In the genomic region with DNA sequence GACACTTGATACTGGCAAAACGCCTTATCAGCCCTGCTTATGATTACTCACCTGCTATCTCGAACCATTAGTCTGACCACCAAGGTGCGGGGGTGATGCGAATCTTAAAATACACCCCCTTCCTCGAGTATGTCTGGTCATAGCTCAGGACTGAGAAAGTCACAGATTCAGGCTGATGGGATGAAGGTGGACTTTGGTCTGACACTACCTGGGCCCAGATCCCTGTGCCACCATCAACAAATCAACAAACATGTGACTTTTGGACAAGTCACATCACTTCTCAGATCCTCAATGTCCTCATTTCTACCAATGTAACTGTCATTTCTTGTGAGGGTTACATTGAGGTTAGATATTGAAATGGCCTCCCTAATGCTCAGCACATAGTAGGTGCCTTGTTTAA, we compare ENCODE assay signal across 18 cellular contexts. TPM values are rescaled to one million over a fixed set of nuclear protein-coding genes. Genes with fewer than 3 reads are reported as not detected.
DNase-seq lines count a peak whose midpoint lies in the region; ATAC-seq, FAIRE-seq and TF ChIP-seq lines count a peak whose summit lies in the region.
"Had no signal": no experiment of that assay in that cellular context is flagged by ENCODE, and none has a peak within 500 bp of the region (broad histone marks: within the 10 kb centered on the region; RNA-seq: fewer than 3 reads in every experiment).

No MANE protein-coding gene starts in this region.

- DNase-seq in activated T-cell treated with anti-CD3 and anti-CD28 coated beads, Interleukin-2, amount 50 U/mL, for 24 hours: no peak
- no peak for DNase-seq in activated T-cell treated with anti-CD3 and anti-CD28 coated beads for 4 hours
- no peak for DNase-seq in CD8-positive, alpha-beta memory T cell
- DNase-seq in GM12878 (ENCODE audit: low read depth, low spot score): no peak
- no peak for DNase-seq in natural killer cell treated with Interleukin-12 subunit alpha and Interleukin-12 subunit beta and Interleukin-15 and Interleukin-18, amount 100 ng/mL, for 72 hours (ENCODE audit: low spot score)
- no peak for DNase-seq in brain microvascular endothelial cell
- DNase-seq: C1 segment of cervical spinal cord, DMS53, GM23248, HCEC 1CT, KBM-7, NCI-H1436, NCI-H2081, NCI-H748 treated with DMSO at 0.1 percent for 48 hours, OCI-M1, RPMI8226 had no signal

- POLR2A ChIA-PET in CD8-positive, alpha-beta memory T cell (lab: Charles Lee): no interaction called here
- POLR2A ChIA-PET in GM12878 (lab: Charles Lee): no interaction called here

- H3K9ac ChIP-seq in GM12878 (ENCODE audit: control insufficient read depth, insufficient read depth, low read length): no peak overlapping the region
- H3K9ac ChIP-seq: GM23248 had no signal

- H3K27ac Mint-ChIP-seq in activated T-cell treated with anti-CD3 and anti-CD28 coated beads, Interleukin-2, amount 50 U/mL, for 24 hours: peak overlapping the region; percentile 53
- peak overlapping the region in 5 of 8 donors; percentile 11 to 97 (median 66) for H3K27ac Mint-ChIP-seq in CD8-positive, alpha-beta memory T cell
- H3K27ac Mint-ChIP-seq in natural killer cell treated with Interleukin-12 subunit alpha and Interleukin-12 subunit beta and Interleukin-15 and Interleukin-18, amount 100 ng/mL, for 72 hours: peak overlapping the region; percentile 33 to 95

- no peak for TF ChIP-seq RAD21 in GM12878 (IDR thresholded peaks at IDR 0.05; ENCODE audit: insufficient read depth, low read depth, low read length)

- H3K4me2 ChIP-seq in GM12878 (ENCODE audit: control insufficient read depth, insufficient read depth): no peak overlapping the region
- H3K4me2 ChIP-seq: A549 had no signal

- RAD21 ChIA-PET in GM12878 (lab: Charles Lee; ENCODE audit: unreplicated experiment): interaction anchor here (1.0 kb wide), 1 partner anchor 31 kb away, joined by 3 read pairs; no protein-coding TSS in a partner anchor

- no peaks in the 10 kb centered on the region for H4K20me1 ChIP-seq in GM12878 (ENCODE audit: control insufficient read depth, insufficient read depth)

- intact Hi-C loops in GM12878 (cut with micrococcal nuclease; ENCODE audit: unreplicated experiment): no loop called here

- H3K79me2 ChIP-seq in GM12878 (ENCODE audit: control insufficient read depth, insufficient read depth, low read length): no peaks in the 10 kb centered on the region

- in situ Hi-C loops in GM12878 (cut with MboI) (no loop called here), brain microvascular endothelial cell (cut with HindIII; ENCODE audit: low pct_ligation_motif_present, low sequenced_read_pairs) (no loop called here)

- peaks cover 23% of the 10 kb centered on the region for H3K4me1 ChIP-seq in CD8-positive, alpha-beta memory T cell (ENCODE audit: insufficient read depth, low read length)
- no peaks in the 10 kb centered on the region; the same call in 1 of the 2 replicates for H3K4me1 ChIP-seq in GM12878 (ENCODE audit: control insufficient read depth, insufficient read depth, low read length)
- H3K4me1 ChIP-seq: A549 had no signal

- no peak for ATAC-seq in GM12878
- ATAC-seq in natural killer cell treated with Interleukin-12 subunit alpha and Interleukin-12 subunit beta and Interleukin-15 and Interleukin-18, amount 100 ng/mL, for 72 hours: no peak
- ATAC-seq in HG02981 (IDR thresholded peaks at IDR 0.05; ENCODE audit: unreplicated experiment): no peak

- no peaks in the 10 kb centered on the region for H3K9me3 ChIP-seq in CD8-positive, alpha-beta memory T cell (ENCODE audit: low read length)
- H3K9me3 ChIP-seq in GM12878 (replicated peaks; ENCODE audit: control insufficient read depth, insufficient read depth, low read length): no peaks in the 10 kb centered on the region; the same call in 2 of the 3 replicates
- H3K9me3 ChIP-seq: A549 had no signal

- WGBS in GM12878 (ENCODE audit: insufficient coverage, insufficient replicate concordance, low lambda C conversion rate, missing lambda C conversion rate): 62% methylated on average over 5 of the region's 5 CpGs

- SMC1A ChIA-PET in GM12878 (lab: Charles Lee; ENCODE audit: uncharacterized antibody, unreplicated experiment): interaction anchor here (1.0 to 2.0 kb wide), 7 partner anchors 9 to 91 kb away, joined by 3 to 6 read pairs (median 4); partner anchors contain the start of gene MSN

- FAIRE-seq in GM12878 (lab: Jason Lieb, UNC): peak; percentile 47

- BruUV-seq in GM12878 (replicated peaks; lab: Mats Ljungman, UMichigan): no TSS peak

- H3K27me3 Mint-ChIP-seq in activated T-cell treated with anti-CD3 and anti-CD28 coated beads, Interleukin-2, amount 50 U/mL, for 24 hours: peaks cover 17% of the 10 kb centered on the region
- no peaks in the 10 kb centered on the region for H3K27me3 Mint-ChIP-seq in CD8-positive, alpha-beta memory T cell
- H3K27me3 Mint-ChIP-seq in natural killer cell treated with Interleukin-12 subunit alpha and Interleukin-12 subunit beta and Interleukin-15 and Interleukin-18, amount 100 ng/mL, for 72 hours: no peaks in the 10 kb centered on the region

- TF ChIP-seq CTCF in GM12878 (IDR thresholded peaks at IDR 0.05 in 2 of 3, conservative IDR thresholded peaks at IDR 0.05 in 1 of 3; ENCODE audit: control insufficient read depth in 2 of 3, extremely low read depth in 1 of 3, insufficient read depth in 1 of 3, low read depth in 3 of 3, low read length in 3 of 3): no peak
- no peak for TF ChIP-seq CTCF in brain microvascular endothelial cell (IDR thresholded peaks at IDR 0.05; ENCODE audit: low read depth, low read length, missing control alignments)

- TF ChIP-seq EP300 in GM12878 (IDR thresholded peaks at IDR 0.05; ENCODE audit: borderline replicate concordance in 1 of 2, control insufficient read depth in 1 of 2, low read depth in 2 of 2, low read length in 2 of 2): no peak

- H3K27ac ChIP-seq in CD8-positive, alpha-beta memory T cell (ENCODE audit: low read depth, low read length): no peak overlapping the region
- H3K27ac ChIP-seq in GM12878 (ENCODE audit: control insufficient read depth, insufficient read depth) (peak overlapping the region; percentile 12; the same call in 1 of the 2 replicates), brain microvascular endothelial cell (no peak overlapping the region)
- H3K27ac ChIP-seq: A549, GM23248 had no signal

- H3K9me3 Mint-ChIP-seq in activated T-cell treated with anti-CD3 and anti-CD28 coated beads, Interleukin-2, amount 50 U/mL, for 24 hours: peaks cover 7% of the 10 kb centered on the region
- peaks cover 0 to 2% (median 0%) of the 10 kb centered on the region in 5 donors for H3K9me3 Mint-ChIP-seq in CD8-positive, alpha-beta memory T cell
- no peaks in the 10 kb centered on the region for H3K9me3 Mint-ChIP-seq in natural killer cell treated with Interleukin-12 subunit alpha and Interleukin-12 subunit beta and Interleukin-15 and Interleukin-18, amount 100 ng/mL, for 72 hours

- no peaks in the 10 kb centered on the region for H3K27me3 ChIP-seq in CD8-positive, alpha-beta memory T cell (ENCODE audit: insufficient read depth, low read length, poor library complexity, severe bottlenecking)
- H3K27me3 ChIP-seq in GM12878 (replicated peaks in 1 of 2; ENCODE audit: control insufficient read depth in 2 of 2, insufficient read depth in 2 of 2, low read length in 1 of 2): no peaks in the 10 kb centered on the region
- no peaks in the 10 kb centered on the region for H3K27me3 ChIP-seq in brain microvascular endothelial cell (replicated peaks)

- no peak overlapping the region for H3K4me3 ChIP-seq in CD8-positive, alpha-beta memory T cell (ENCODE audit: low read length)
- H3K4me3 ChIP-seq in GM12878 (no peak overlapping the region), brain microvascular endothelial cell (ENCODE audit: low read depth, low read length) (no peak overlapping the region)
- H3K4me3 ChIP-seq: A549, GM23248 had no signal

- H3K36me3 ChIP-seq in CD8-positive, alpha-beta memory T cell (ENCODE audit: insufficient read depth, low read length): no peaks in the 10 kb centered on the region
- H3K36me3 ChIP-seq in GM12878 (ENCODE audit: control insufficient read depth in 2 of 2, insufficient read depth in 2 of 2, low read length in 1 of 2) (no peaks in the 10 kb centered on the region), brain microvascular endothelial cell (replicated peaks) (no peaks in the 10 kb centered on the region)

- TF ChIP-seq POLR2A in GM12878 (IDR thresholded peaks at IDR 0.05; ENCODE audit: low read depth, low read length): no peak

- H3K36me3 Mint-ChIP-seq in activated T-cell treated with anti-CD3 and anti-CD28 coated beads, Interleukin-2, amount 50 U/mL, for 24 hours (ENCODE audit: low read depth): peaks cover 1% of the 10 kb centered on the region
- peaks cover 0 to 4% (median 0%) of the 10 kb centered on the region in 3 donors for H3K36me3 Mint-ChIP-seq in CD8-positive, alpha-beta memory T cell
- peaks cover 6% of the 10 kb centered on the region for H3K36me3 Mint-ChIP-seq in natural killer cell treated with Interleukin-12 subunit alpha and Interleukin-12 subunit beta and Interleukin-15 and Interleukin-18, amount 100 ng/mL, for 72 hours

- H2AFZ ChIP-seq in GM12878 (ENCODE audit: control insufficient read depth, low read depth, low read length): no peak overlapping the region
- H2AFZ ChIP-seq: GM23248 had no signal

- H3K4me3 Mint-ChIP-seq in activated T-cell treated with anti-CD3 and anti-CD28 coated beads, Interleukin-2, amount 50 U/mL, for 24 hours: no peak overlapping the region
- peak overlapping the region in 1 of 7 donors; percentile 24 for H3K4me3 Mint-ChIP-seq in CD8-positive, alpha-beta memory T cell
- no peak overlapping the region for H3K4me3 Mint-ChIP-seq in natural killer cell treated with Interleukin-12 subunit alpha and Interleukin-12 subunit beta and Interleukin-15 and Interleukin-18, amount 100 ng/mL, for 72 hours

- CTCF ChIA-PET in CD8-positive, alpha-beta memory T cell (lab: Charles Lee): interaction anchor here (1.0 to 1.4 kb wide), 2 partner anchors 46 to 65 kb away, joined by 3 read pairs; no protein-coding TSS in a partner anchor
- CTCF ChIA-PET in GM12878 (lab: Yijun Ruan, JAX): interaction anchor here (1.0 kb wide), 1 partner anchor 46 kb away, joined by 3 read pairs; no protein-coding TSS in a partner anchor

- peaks cover 41% of the 10 kb centered on the region for H3K4me1 Mint-ChIP-seq in activated T-cell treated with anti-CD3 and anti-CD28 coated beads, Interleukin-2, amount 50 U/mL, for 24 hours (ENCODE audit: low read depth)
- peaks cover 31 to 58% (median 48%) of the 10 kb centered on the region in 3 donors for H3K4me1 Mint-ChIP-seq in CD8-positive, alpha-beta memory T cell
- peaks cover 34 to 57% of the 10 kb centered on the region in 2 donors for H3K4me1 Mint-ChIP-seq in natural killer cell treated with Interleukin-12 subunit alpha and Interleukin-12 subunit beta and Interleukin-15 and Interleukin-18, amount 100 ng/mL, for 72 hours (ENCODE audit: low read depth in 2 of 2)

RNA-seq across cellular contexts. Expression of gene MSN, which starts 9.8 kb away (rescaled TPM):
- 100 to 1,000 TPM; 403 to 410 TPM for total RNA-seq in CD8-positive, alpha-beta memory T cell
- 760 TPM for polyA plus RNA-seq in CD8-positive, alpha-beta memory T cell
- 67.4 and 69.4 TPM in 2 replicates for total RNA-seq in GM12878 (2013; cell fraction: nucleolus; rRNA removed)
- total RNA-seq in GM12878 (2014; rRNA removed) (279 and 294 TPM in 2 replicates), GM12878 (2014; rRNA removed; fragmentation: Illumina TruSeq; extraction: Trizol) (206 and 211 TPM in 2 replicates), GM12878 (2021) (315 and 317 TPM in 2 replicates)
- polyA plus RNA-seq in GM12878 (2011; ENCODE audit: low read depth): 183 TPM
- polyA plus RNA-seq in GM12878 (2011; rRNA removed) (202 and 343 TPM in 2 replicates), GM12878 (2014; fragmentation: Illumina TruSeq; extraction: Trizol) (432 and 447 TPM in 2 replicates), GM12878 (2014; fragmentation: Nextera tagmentation; extraction: Ambion mirVana) (100 to 1,000 TPM in 1 of 2 experiments, 10 to 100 TPM in 1; 93.8 to 104 TPM), GM12878 (2014; rRNA removed) (232 and 241 TPM in 2 replicates), GM12878 (2016; fragmentation: Nextera tagmentation; extraction: Ambion mirVana) (100 to 1,000 TPM; 267 to 272 TPM)
- 285 and 339 TPM in 2 replicates for polyA plus RNA-seq in GM12878 (2011; cell fraction: cytosol; rRNA removed)
- polyA plus RNA-seq in GM12878 (2011; cell fraction: nucleus; rRNA removed): 202 and 358 TPM in 2 replicates
- 215 and 225 TPM in 2 replicates for polyA plus RNA-seq in GM12878 (2012)
- polyA minus RNA-seq in GM12878 (2011; rRNA and poly(A)+ RNA removed): 303 and 349 TPM in 2 replicates
- polyA minus RNA-seq in GM12878 (2011; cell fraction: cytosol; rRNA and poly(A)+ RNA removed): 122 and 136 TPM in 2 replicates
- 53.2 and 119 TPM in 2 replicates for polyA minus RNA-seq in GM12878 (2011; cell fraction: nucleus; rRNA and poly(A)+ RNA removed)
- 100 to 1,000 TPM; 392 to 703 TPM for total RNA-seq in natural killer cell treated with Interleukin-12 subunit alpha and Interleukin-12 subunit beta and Interleukin-15 and Interleukin-18, amount 100 ng/mL, for 72 hours
